22 cellular contexts compared by ENCODE assay signal in the genomic region with DNA sequence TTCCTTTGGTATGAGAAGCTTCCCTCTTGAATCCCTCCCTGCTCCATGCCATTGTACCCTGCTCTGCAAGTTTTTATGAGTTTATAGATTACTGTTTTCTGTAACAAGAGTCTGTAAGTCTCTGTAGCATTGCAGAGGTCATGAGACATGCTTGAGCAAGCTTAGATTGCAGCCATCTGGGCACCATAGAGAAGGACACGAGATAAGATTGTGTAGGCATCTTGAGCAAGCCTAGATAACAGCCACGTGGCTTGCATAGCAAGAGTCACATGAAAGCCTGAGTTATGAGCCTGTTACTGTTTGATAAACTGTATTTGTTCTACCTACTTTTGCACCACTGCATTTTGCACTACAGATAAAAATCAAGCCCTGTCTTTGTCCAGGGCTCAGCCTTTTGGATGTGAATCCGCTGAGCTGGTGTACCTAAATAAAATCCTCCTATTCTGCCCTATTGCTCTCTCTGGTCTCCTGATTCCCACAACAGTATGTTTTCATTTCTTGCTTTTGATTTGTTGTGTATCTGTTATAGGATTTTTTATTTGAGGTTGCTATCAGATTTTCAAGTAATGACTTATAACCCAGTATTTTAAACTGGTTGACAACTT.
"Had no signal": no experiment of that assay in that cellular context is flagged by ENCODE, and none has a peak within 500 bp of the region (broad histone marks: within the 10 kb centered on the region; RNA-seq: fewer than 3 reads in every experiment).

No MANE protein-coding gene starts in this region.

- H3K36me3 ChIP-seq: lower lobe of right lung, stomach, suprapubic skin, upper lobe of left lung had no signal

- H3K27ac ChIP-seq: lower lobe of right lung, stomach, suprapubic skin, upper lobe of left lung had no signal

- ATAC-seq: activated CD4-positive, alpha-beta T cell treated with anti-CD3 and anti-CD28 coated beads for 36 hours; left lobe of liver; lower lobe of right lung; naive thymus-derived CD8-positive, alpha-beta T cell; sciatic nerve; stimulated activated memory B cell treated with anti-CD40 and anti-IgM and Interleukin-4, amounts not matched to agents 10 μg/mL and 1 μg/mL and 100 μg/mL, for 72 hours had no signal

- H3K4me1 ChIP-seq: lower lobe of right lung, stomach, suprapubic skin, upper lobe of left lung had no signal

- DNase-seq: activated B cell treated with CpG ODN at 0.5 μM for 24 hours; activated CD4-positive, alpha-beta memory T cell treated with anti-CD3 and anti-CD28 coated beads for 36 hours; activated CD4-positive, alpha-beta T cell treated with anti-CD3 and anti-CD28 coated beads for 36 hours; activated naive CD4-positive, alpha-beta T cell treated with anti-CD3 and anti-CD28 coated beads for 36 hours; activated naive CD8-positive, alpha-beta T cell treated with anti-CD3 and anti-CD28 coated beads, Interleukin-2, amount 10 ng/mL, durations not matched to agents 7 days and 5 days; activated T-cell treated with anti-CD3 and anti-CD28 coated beads, Interleukin-2, amount 50 U/mL, for 48 hours; amygdala; cerebellar nuclear complex; cortex of kidney; foreskin melanocyte; immature natural killer cell; lower lobe of right lung; naive thymus-derived CD8-positive, alpha-beta T cell; stimulated activated CD4-positive, alpha-beta T cell treated with anti-CD3 and anti-CD28 coated beads, Interleukin-15, amount 100 ng/mL, for 24 hours; stomach; T-helper 9 cell; upper lobe of left lung had no signal

- H3K4me3 ChIP-seq: lower lobe of right lung, smooth muscle cell, stomach, suprapubic skin, upper lobe of left lung had no signal

- H3K27me3 ChIP-seq: stomach, suprapubic skin, upper lobe of left lung had no signal
